Comparison of ENCODE assay signal across 10 cellular contexts in the genomic region with DNA sequence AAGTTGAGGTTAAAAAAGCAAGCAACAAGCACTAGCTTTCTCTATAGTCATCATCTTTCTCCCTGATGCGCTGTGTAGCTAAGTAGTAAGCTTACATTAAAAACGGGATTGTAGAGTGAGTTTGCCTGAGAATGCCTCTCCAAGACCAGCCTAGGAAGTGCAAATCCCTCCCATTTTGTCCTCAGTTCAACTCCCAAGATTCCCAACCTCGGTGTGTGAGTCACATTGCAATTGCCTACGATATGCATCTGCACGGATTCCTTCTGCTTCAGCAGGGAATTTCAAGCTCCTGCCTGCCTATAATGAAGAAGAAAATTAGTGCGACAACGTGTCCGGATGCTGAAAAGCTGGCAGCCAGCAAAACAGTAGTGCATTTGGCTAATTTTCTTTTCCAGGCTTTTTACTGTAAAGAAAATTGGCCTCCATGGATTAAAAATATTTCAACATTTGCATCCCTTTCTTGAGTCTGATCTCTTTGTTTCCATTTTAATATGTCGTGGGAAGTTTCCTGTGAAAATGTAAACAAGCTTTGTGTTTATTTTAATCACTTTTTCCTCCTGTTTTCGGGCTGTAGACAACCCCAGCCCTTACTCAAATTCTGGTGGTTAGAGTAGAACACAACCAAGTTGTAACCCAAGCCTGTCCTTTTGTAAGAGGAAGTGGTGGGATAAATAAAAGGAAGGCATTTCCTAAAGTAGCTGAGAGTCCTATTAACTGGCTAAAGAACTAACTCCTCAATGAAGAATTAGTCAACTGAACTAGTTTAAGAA. TPM values are rescaled to one million over a fixed set of nuclear protein-coding genes. Genes with fewer than 3 reads are reported as not detected.
DNase-seq lines count a peak whose midpoint lies in the region; ATAC-seq and TF ChIP-seq lines count a peak whose summit lies in the region.
"Had no signal": no experiment of that assay in that cellular context is flagged by ENCODE, and none has a peak within 500 bp of the region (broad histone marks: within the 10 kb centered on the region; RNA-seq: fewer than 3 reads in every experiment).

No MANE protein-coding gene starts in this region.

- H3K27ac Mint-ChIP-seq in MCF 10A (ENCODE audit: low read depth, unreplicated experiment): no peak overlapping the region
- H3K27ac Mint-ChIP-seq in stimulated activated naive CD8-positive, alpha-beta T cell treated with anti-CD3 and anti-CD28 coated beads, Interleukin-15, amount 100 ng/mL, for 72 hours: no peak overlapping the region

- H3K27ac ChIP-seq in AG04450 (ENCODE audit: low read depth, low read length): peak overlapping the region; percentile 92
- H3K27ac ChIP-seq in psoas muscle: no peak overlapping the region
- H3K27ac ChIP-seq: ovary had no signal

- 8 to 11% (median 8%) methylated on average over 10 of the region's 10 CpGs for whole genome bisulfite sequencing in psoas muscle, 3 donors

- no peaks in the 10 kb centered on the region for H3K27me3 Mint-ChIP-seq in MCF 10A (ENCODE audit: insufficient read depth, unreplicated experiment)
- H3K27me3 Mint-ChIP-seq in stimulated activated naive CD8-positive, alpha-beta T cell treated with anti-CD3 and anti-CD28 coated beads, Interleukin-15, amount 100 ng/mL, for 72 hours: no peaks in the 10 kb centered on the region

- peaks cover 6% of the 10 kb centered on the region for H3K9me3 Mint-ChIP-seq in MCF 10A (ENCODE audit: unreplicated experiment)
- H3K9me3 Mint-ChIP-seq in stimulated activated naive CD8-positive, alpha-beta T cell treated with anti-CD3 and anti-CD28 coated beads, Interleukin-15, amount 100 ng/mL, for 72 hours: peaks cover 11 to 20% of the 10 kb centered on the region in 2 donors

- DNase-seq in AG04450 (ENCODE audit: low read depth, low spot score): peak; percentile 94
- DNase-seq in KBM-7: peak; percentile 38
- DNase-seq in MCF 10A (ENCODE audit: unreplicated experiment): peak; percentile 58
- peak in 1 of 2 donors; percentile 25 for DNase-seq in left colon
- no peak for DNase-seq in psoas muscle
- no peak for DNase-seq in stimulated activated naive CD8-positive, alpha-beta T cell treated with anti-CD3 and anti-CD28 coated beads, Interleukin-15, amount 100 ng/mL, for 72 hours
- DNase-seq: DND-41 had no signal

- no peaks in the 10 kb centered on the region for H3K36me3 Mint-ChIP-seq in MCF 10A (ENCODE audit: insufficient read depth, unreplicated experiment)

- intact Hi-C loops in MCF 10A (cut with micrococcal nuclease) (no loop called here), left colon (cut with DNase I, micrococcal nuclease) (no loop called here), psoas muscle (cut with DNase I) (no loop called here)

- no TSS peak for BruUV-seq in MCF 10A (replicated peaks; lab: Mats Ljungman, UMichigan)

- no peaks in the 10 kb centered on the region for H3K4me1 ChIP-seq in psoas muscle

- no peak overlapping the region for H3K4me3 Mint-ChIP-seq in MCF 10A (ENCODE audit: unreplicated experiment)
- H3K4me3 Mint-ChIP-seq in stimulated activated naive CD8-positive, alpha-beta T cell treated with anti-CD3 and anti-CD28 coated beads, Interleukin-15, amount 100 ng/mL, for 72 hours: no peak overlapping the region

- H3K27me3 ChIP-seq in AG04450 (ENCODE audit: control insufficient read depth, insufficient read depth, low read length): no peaks in the 10 kb centered on the region
- H3K27me3 ChIP-seq in psoas muscle (ENCODE audit: insufficient read depth in 3 of 3, low read length in 2 of 3): no peaks in the 10 kb centered on the region
- H3K27me3 ChIP-seq: ovary had no signal

- peak; percentile 41 for ATAC-seq in left colon
- ATAC-seq in psoas muscle: no peak
- ATAC-seq in GM21526 (IDR thresholded peaks at IDR 0.05; ENCODE audit: low FRiP score, unreplicated experiment): no peak
- no peak for ATAC-seq in GM19455 (IDR thresholded peaks at IDR 0.05; ENCODE audit: unreplicated experiment)
- no peak for ATAC-seq in stimulated activated naive CD8-positive, alpha-beta T cell treated with anti-CD3 and anti-CD28 coated beads, Interleukin-15, amount 100 ng/mL, for 72 hours

- in situ Hi-C loops in KBM-7 (cut with MboI; ENCODE audit: low pct_unique_long_range_greater_than_20kb, low sequenced_read_pairs): no loop called here

- POLR2A ChIA-PET in AG04450 (lab: Yijun Ruan, JAX) (interaction anchor here (0.6 to 1.4 kb wide), 3 partner anchors 26 to 385 kb away, joined by 3 to 5 read pairs (median 3); a partner anchor contains a TSS), MCF 10A (lab: Yijun Ruan, JAX) (interaction anchor here (0.8 to 1.4 kb wide), 3 partner anchors 30 to 384 kb away, joined by 3 to 4 read pairs (median 4); no protein-coding TSS in a partner anchor)

- TF ChIP-seq CTCF in AG04450 (IDR thresholded peaks at IDR 0.05; ENCODE audit: low read depth, low read length) (no peak), MCF 10A (IDR thresholded peaks at IDR 0.05; ENCODE audit: unreplicated experiment) (no peak), psoas muscle (IDR thresholded peaks at IDR 0.05) (no peak)

- CTCF ChIA-PET in AG04450 (lab: Charles Lee): interaction anchor here (2.3 to 2.5 kb wide), 2 partner anchors 383 to 385 kb away, joined by 11 to 13 read pairs; a partner anchor contains a TSS
- CTCF ChIA-PET in MCF 10A (lab: Yijun Ruan, JAX): interaction anchor here (0.5 to 0.7 kb wide), 3 partner anchors 15 to 1113 kb away, joined by 3 to 4 read pairs (median 3); no protein-coding TSS in a partner anchor

- H3K36me3 ChIP-seq in psoas muscle (ENCODE audit: insufficient read depth in 1 of 2, low read depth in 1 of 2): no peaks in the 10 kb centered on the region
- H3K36me3 ChIP-seq: ovary had no signal

- peak overlapping the region; percentile 49 for H3K4me3 ChIP-seq in AG04450 (ENCODE audit: low read depth, low read length)
- H3K4me3 ChIP-seq in psoas muscle: no peak overlapping the region
- H3K4me3 ChIP-seq: ovary had no signal

- peaks cover 22% of the 10 kb centered on the region for H3K4me1 Mint-ChIP-seq in MCF 10A (ENCODE audit: insufficient read depth, unreplicated experiment)
- H3K4me1 Mint-ChIP-seq in stimulated activated naive CD8-positive, alpha-beta T cell treated with anti-CD3 and anti-CD28 coated beads, Interleukin-15, amount 100 ng/mL, for 72 hours: no peaks in the 10 kb centered on the region

- H3K9me3 ChIP-seq in AG04450 (ENCODE audit: control insufficient read depth, insufficient read depth, low read length) (no peaks in the 10 kb centered on the region), psoas muscle (no peaks in the 10 kb centered on the region)
- H3K9me3 ChIP-seq: ovary had no signal

RNA-seq across cellular contexts. Expression of a gene that starts 58.4 kb away (rescaled TPM):
- 12.4 and 16.2 TPM in 2 replicates for polyA plus RNA-seq in AG04450 (2011; rRNA removed)
- polyA minus RNA-seq in AG04450 (2011; rRNA and poly(A)+ RNA removed): 47.4 and 59.1 TPM in 2 replicates
- 20.5 and 20.9 TPM in 2 replicates for total RNA-seq in MCF 10A (2022)
- total RNA-seq in left colon: 10 to 100 TPM; 30.8 to 31.2 TPM
- total RNA-seq in psoas muscle: 10 to 100 TPM; 12.4 to 24.0 (median 15.4) TPM
- 1 to 10 TPM; 1.4 to 2.9 (median 1.7) TPM for polyA plus RNA-seq in psoas muscle

Comparison
In these comparisons a context has a peak if more than half of its experiments do, and no peak if none do; other contexts are left out.
1. DNase-seq: peak in AG04450 (single experiment), KBM-7 (single experiment) and MCF 10A (single experiment); none in psoas muscle (0 of 2) and stimulated activated naive CD8-positive, alpha-beta T cell treated with anti-CD3 and anti-CD28 coated beads, Interleukin-15, amount 100 ng/mL, for 72 hours (0 of 2).